ENCODE assay signal across 8 cellular contexts in genomic region chr14:34875031-34875922, GRCh38. TPM values are rescaled to one million over a fixed set of nuclear protein-coding genes. Genes with fewer than 3 reads are reported as not detected.
DNase-seq lines count a peak whose midpoint lies in the region; ATAC-seq and TF ChIP-seq lines count a peak whose summit lies in the region.

Gene BAZ1A, minus strand, starts transcription at chr14:34875360. Its CDS starts 756 bp downstream, at chr14:34874604.

- WGBS in sigmoid colon, 2 donors, result 0% methylated on average over 46 of the region's 46 CpGs

- peaks cover 0 to 13% (median 5%) of the 10 kb centered on the region in 4 donors for H3K4me1 ChIP-seq in sigmoid colon

- ATAC-seq in GM18511 (IDR thresholded peaks at IDR 0.05; ENCODE audit: unreplicated experiment) (peak; percentile 41), HG02981 (IDR thresholded peaks at IDR 0.05; ENCODE audit: unreplicated experiment) (peak; percentile 32)

- peak within 1 kb of the TSS; percentile 95 for H3K27ac ChIP-seq in 22Rv1
- peak within 1 kb of the TSS; percentile 97 to 99 (median 98) for H3K27ac ChIP-seq in sigmoid colon

- H3K4me3 ChIP-seq in iPS-11a (ENCODE audit: low read depth, low read length) (peak within 1 kb of the TSS; percentile 66), sigmoid colon (peak within 1 kb of the TSS; percentile 66 to 98 (median 92))

- TF ChIP-seq EP300 in sigmoid colon (IDR thresholded peaks at IDR 0.05), result no peak

- TF ChIP-seq CTCF in 22Rv1 (IDR thresholded peaks at IDR 0.05) (peak; percentile 11; the same call in 1 of the 2 replicates), sigmoid colon (IDR thresholded peaks at IDR 0.05) (peak in 2 of 4 experiments; percentile 15 to 25)

- peak; percentile 71 to 88 for TF ChIP-seq POLR2A in sigmoid colon (IDR thresholded peaks at IDR 0.05)

- intact Hi-C loops in sigmoid colon (cut with DNase I), result loop anchor here (10.0 kb wide), 1 partner anchor 170 kb away; the partner anchor contains the start of gene FAM177A1

- H3K9me3 ChIP-seq in sigmoid colon, result no peaks in the 10 kb centered on the region

- H3K36me3 ChIP-seq in sigmoid colon, result no peaks in the 10 kb centered on the region

- H3K27me3 ChIP-seq in sigmoid colon, result no peaks in the 10 kb centered on the region

- DNase-seq in NCI-H2081 (lab: John Stamatoyannopoulos, UW), result peak; percentile 65 to 86
- peak; percentile 20 for DNase-seq in T-helper 9 cell
- peak; percentile 63 for DNase-seq in brain pericyte (ENCODE audit: low read depth, low spot score)
- DNase-seq in sigmoid colon, result peak; percentile 83

RNA-seq across cellular contexts. Expression of gene BAZ1A, which starts in this region (rescaled TPM):
- 10 to 100 TPM; 18.2 to 25.2 (median 21.6) TPM for total RNA-seq in sigmoid colon
- 10 to 100 TPM; 22.4 to 73.1 (median 31.8) TPM for polyA plus RNA-seq in sigmoid colon

Comparison
In these comparisons a context has a peak if more than half of its experiments do, and no peak if none do; other contexts are left out.
1. Peak in every context shown above with its lines: DNase-seq, ATAC-seq, H3K4me3 ChIP-seq and H3K27ac ChIP-seq.
2. DNase-seq: peak in every context shown above with its lines; median percentile 83 in sigmoid colon; 76 in NCI-H2081; 63 in brain pericyte; 20 in T-helper 9 cell.